Comparison of ENCODE assay signal across 8 cellular contexts in the genomic region with DNA sequence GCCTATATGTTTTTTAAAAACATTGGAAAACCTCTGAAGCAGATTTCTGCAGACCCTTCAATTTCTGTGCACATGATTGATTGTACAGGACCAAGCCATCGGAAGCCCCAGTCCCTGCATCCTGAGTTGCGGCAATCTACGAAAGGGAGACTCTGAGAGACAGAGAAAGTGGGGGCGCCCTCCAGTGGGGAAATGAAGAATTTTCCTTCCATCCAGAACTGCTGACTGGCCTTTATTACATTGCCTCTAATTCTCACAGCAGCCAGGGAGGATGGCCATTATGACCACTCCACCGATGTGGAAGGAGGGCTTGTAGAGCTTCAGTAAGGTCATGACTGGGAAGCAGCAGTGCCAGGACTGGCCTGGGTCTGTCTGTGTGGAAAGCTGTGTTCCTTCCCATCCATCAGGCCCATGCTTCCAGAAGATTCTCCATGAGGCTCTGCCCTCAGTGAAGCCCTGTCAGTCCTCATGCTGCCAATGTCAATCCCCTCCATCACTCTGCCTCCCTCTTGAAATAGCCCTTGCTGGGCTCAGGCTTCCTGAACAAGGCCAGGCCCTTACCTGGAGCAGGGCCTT. TPM values are rescaled to one million over a fixed set of nuclear protein-coding genes. Genes with fewer than 3 reads are reported as not detected.
A peak's percentile ranks its signal among the peaks of the same experiment; 100 is the strongest.
DNase-seq lines count a peak whose midpoint lies in the region; ATAC-seq, FAIRE-seq and TF ChIP-seq lines count a peak whose summit lies in the region.

No MANE protein-coding gene starts in this region.

- H3K4me1 ChIP-seq in Panc1 (ENCODE audit: control insufficient read depth, insufficient read depth, low read length), result no peaks in the 10 kb centered on the region
- H3K4me1 ChIP-seq in upper lobe of right lung, result no peaks in the 10 kb centered on the region

- POLR2A ChIA-PET in GM10248 (lab: Yijun Ruan, JAX) (no interaction called here), Panc1 (lab: Charles Lee) (no interaction called here)

- H3K36me3 ChIP-seq in Panc1 (ENCODE audit: control insufficient read depth, insufficient read depth, low read length) (no peaks in the 10 kb centered on the region), upper lobe of right lung (no peaks in the 10 kb centered on the region)

- H3K4me3 ChIP-seq in Panc1 (ENCODE audit: low read depth in 2 of 2, low read length in 2 of 2) (no peak overlapping the region), fibroblast of the aortic adventitia (ENCODE audit: low read depth, low read length) (no peak overlapping the region), upper lobe of right lung (no peak overlapping the region)

- H3K27ac Mint-ChIP-seq in activated T-cell treated with anti-CD3 and anti-CD28 coated beads, Interleukin-2, amount 50 U/mL, for 72 hours, result no peak overlapping the region

- peaks cover 40% of the 10 kb centered on the region for H3K27me3 Mint-ChIP-seq in activated T-cell treated with anti-CD3 and anti-CD28 coated beads, Interleukin-2, amount 50 U/mL, for 72 hours (ENCODE audit: low read depth)

- in situ Hi-C loops in Panc1 (cut with HindIII; ENCODE audit: low pct_unique_long_range_greater_than_20kb, low sequenced_read_pairs), result no loop called here

- no peaks in the 10 kb centered on the region for H3K36me3 Mint-ChIP-seq in activated T-cell treated with anti-CD3 and anti-CD28 coated beads, Interleukin-2, amount 50 U/mL, for 72 hours (ENCODE audit: insufficient read depth in 2 of 2)

- DNase-seq in GM10248 (ENCODE audit: extremely low spot score) (peak; percentile 75), HTR-8/SVneo (ENCODE audit: insufficient read length, low spot score) (peak; percentile 78), Panc1 (ENCODE audit: low read depth, low spot score) (peak; percentile 30), fibroblast of the aortic adventitia (ENCODE audit: low read depth) (peak; percentile 65), occipital lobe (lab: John Stamatoyannopoulos, UW) (peak; percentile 33), upper lobe of right lung (no peak)
- peak; percentile 72 to 74 for DNase-seq in activated T-cell treated with anti-CD3 and anti-CD28 coated beads, Interleukin-2, amount 50 U/mL, for 72 hours

- H3K27ac ChIP-seq in Panc1 (ENCODE audit: low read length), result no peak overlapping the region
- no peak overlapping the region for H3K27ac ChIP-seq in upper lobe of right lung

- H3K27me3 ChIP-seq in Panc1 (ENCODE audit: control insufficient read depth, insufficient read depth, low read length) (no peaks in the 10 kb centered on the region), upper lobe of right lung (peaks cover 21% of the 10 kb centered on the region)

- TF ChIP-seq CTCF in GM10248 (IDR thresholded peaks at IDR 0.05; ENCODE audit: control extremely low read depth, extremely low read depth, low read depth, missing control alignments) (peak; percentile 65), Panc1 (IDR thresholded peaks at IDR 0.05) (peak; percentile 89), fibroblast of the aortic adventitia (IDR thresholded peaks at IDR 0.05; ENCODE audit: insufficient read depth, low read length) (peak; percentile 72), upper lobe of right lung (IDR thresholded peaks at IDR 0.05) (peak; percentile 65)

- no peak overlapping the region for H3K4me3 Mint-ChIP-seq in activated T-cell treated with anti-CD3 and anti-CD28 coated beads, Interleukin-2, amount 50 U/mL, for 72 hours

- no peak for FAIRE-seq in HTR-8/SVneo (lab: Jason Lieb, UNC)

- BruUV-seq in Panc1 (replicated peaks; lab: Mats Ljungman, UMichigan), result no TSS peak

- H3K4me1 Mint-ChIP-seq in activated T-cell treated with anti-CD3 and anti-CD28 coated beads, Interleukin-2, amount 50 U/mL, for 72 hours (ENCODE audit: low read depth), result no peaks in the 10 kb centered on the region

- ATAC-seq in Panc1 (peak; percentile 90), upper lobe of right lung (peak; percentile 83), GM21381 (IDR thresholded peaks at IDR 0.05; ENCODE audit: unreplicated experiment) (no peak)
- peak; percentile 66 to 75 for ATAC-seq in activated T-cell treated with anti-CD3 and anti-CD28 coated beads, Interleukin-2, amount 50 U/mL, for 72 hours (replicated peaks in 1 of 2)

- no peaks in the 10 kb centered on the region for H3K9me3 Mint-ChIP-seq in activated T-cell treated with anti-CD3 and anti-CD28 coated beads, Interleukin-2, amount 50 U/mL, for 72 hours

- H3K9me3 ChIP-seq in Panc1 (ENCODE audit: control insufficient read depth, insufficient read depth, low read depth, low read length) (no peaks in the 10 kb centered on the region), upper lobe of right lung (no peaks in the 10 kb centered on the region)

- intact Hi-C loops in Panc1 (cut with micrococcal nuclease; ENCODE audit: unreplicated experiment) (no loop called here), upper lobe of right lung (cut with DNase I) (no loop called here)

- CTCF ChIA-PET in GM10248 (lab: Yijun Ruan, JAX) (interaction anchor here (0.8 to 4.2 kb wide), 13 partner anchors 9 to 337 kb away, joined by 3 to 26 read pairs (median 4); no protein-coding TSS in a partner anchor), Panc1 (lab: Charles Lee) (interaction anchor here (0.5 kb wide), 1 partner anchor 36 kb away, joined by 6 read pairs; no protein-coding TSS in a partner anchor)

RNA-seq across cellular contexts. Expression of gene RESP18, which starts 20.0 kb away (rescaled TPM):
- total RNA-seq in Panc1 (2021; ENCODE audit: unreplicated experiment) (not detected), fibroblast of the aortic adventitia (ENCODE audit: low replicate concordance) (not detected in 2 replicates), occipital lobe (not detected), upper lobe of right lung (not detected)
- not detected for polyA plus RNA-seq in Panc1 (2012; ENCODE audit: insufficient read length)
- total RNA-seq in activated T-cell treated with anti-CD3 and anti-CD28 coated beads, Interleukin-2, amount 50 U/mL, for 72 hours, result not detected

RNA-seq across cellular contexts. Expression of gene DNPEP, which starts 35.2 kb away (rescaled TPM):
- 107 TPM for total RNA-seq in Panc1 (2021; ENCODE audit: unreplicated experiment)
- polyA plus RNA-seq in Panc1 (2012; ENCODE audit: insufficient read length), result 149 TPM
- total RNA-seq in activated T-cell treated with anti-CD3 and anti-CD28 coated beads, Interleukin-2, amount 50 U/mL, for 72 hours, result 10 to 100 TPM; 61.5 to 71.0 TPM
- 33.2 and 55.0 TPM in 2 replicates for total RNA-seq in fibroblast of the aortic adventitia (ENCODE audit: low replicate concordance)
- total RNA-seq in occipital lobe, result 17.5 TPM
- total RNA-seq in upper lobe of right lung, result 69.9 TPM

RNA-seq across cellular contexts. Expression of gene PTPRN, which starts 43.3 kb away (rescaled TPM):
- not detected for total RNA-seq in Panc1 (2021; ENCODE audit: unreplicated experiment)
- polyA plus RNA-seq in Panc1 (2012; ENCODE audit: insufficient read length), result 0.35 TPM
- total RNA-seq in activated T-cell treated with anti-CD3 and anti-CD28 coated beads, Interleukin-2, amount 50 U/mL, for 72 hours, result 1 to 10 TPM; 1.7 to 2.5 TPM
- total RNA-seq in fibroblast of the aortic adventitia (ENCODE audit: low replicate concordance), result 0.36 and 1.8 TPM in 2 replicates
- total RNA-seq in occipital lobe, result 32.6 TPM
- not detected for total RNA-seq in upper lobe of right lung
